Comparison of ENCODE assay signal across 25 cellular contexts in the genomic region with DNA sequence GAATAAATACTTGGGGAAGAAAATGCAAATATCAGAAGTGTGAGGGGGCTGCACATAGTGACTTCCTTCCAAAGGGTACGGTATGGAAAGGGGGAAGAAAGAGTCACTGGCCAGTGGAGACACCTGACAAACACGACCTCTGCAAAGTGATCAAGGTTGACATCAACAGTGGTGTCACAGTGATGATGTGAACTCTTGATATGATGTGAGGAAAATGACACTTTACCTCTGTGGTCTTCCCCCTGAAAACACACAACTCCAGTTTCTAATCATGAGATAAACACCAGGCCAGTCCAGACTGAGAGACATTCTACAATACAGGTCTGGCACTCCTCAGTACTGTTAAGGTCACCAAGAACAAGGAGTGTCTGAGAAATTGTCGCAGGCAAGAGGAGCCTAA.
DNase-seq lines count a peak whose midpoint lies in the region; ATAC-seq, FAIRE-seq and TF ChIP-seq lines count a peak whose summit lies in the region.
"Had no signal": no experiment of that assay in that cellular context is flagged by ENCODE, and none has a peak within 500 bp of the region (broad histone marks: within the 10 kb centered on the region; RNA-seq: fewer than 3 reads in every experiment).

No MANE protein-coding gene starts in this region.

- H3K27me3 Mint-ChIP-seq in activated CD8-positive, alpha-beta memory T cell treated with anti-CD3 and anti-CD28 coated beads, Interleukin-2, amount 10 ng/mL, durations not matched to agents 7 days and 5 days: no peaks in the 10 kb centered on the region

- H3K4me1 ChIP-seq in esophagus muscularis mucosa (no peaks in the 10 kb centered on the region), mesenchymal stem cell (ENCODE audit: control insufficient read depth, insufficient read depth, low read depth, low read length) (no peaks in the 10 kb centered on the region)

- H3K9ac ChIP-seq in mesenchymal stem cell (ENCODE audit: low read length): no peak overlapping the region
- H3K9ac ChIP-seq: SK-N-SH had no signal

- H2AK5ac ChIP-seq in mesenchymal stem cell (ENCODE audit: low read length, severe bottlenecking): no peak overlapping the region

- TF ChIP-seq CTCF in esophagus muscularis mucosa (IDR thresholded peaks at IDR 0.05): no peak

- CTCF ChIA-PET in activated CD8-positive, alpha-beta memory T cell treated with anti-CD3 and anti-CD28 coated beads, Interleukin-2, amount 10 ng/mL, durations not matched to agents 7 days and 5 days (lab: Charles Lee): no interaction called here

- no peak overlapping the region for H3K4me2 ChIP-seq in mesenchymal stem cell (ENCODE audit: low read length, poor library complexity, severe bottlenecking)
- H3K4me2 ChIP-seq: SK-N-SH had no signal

- no peak for DNase-seq in activated CD8-positive, alpha-beta memory T cell treated with anti-CD3 and anti-CD28 coated beads, Interleukin-2, amount 10 ng/mL, durations not matched to agents 7 days and 5 days
- no peak for DNase-seq in activated CD8-positive, alpha-beta memory T cell treated with anti-CD3 and anti-CD28 coated beads, Interleukin-2, amount 50 U/mL, for 4 hours
- DNase-seq in esophagus muscularis mucosa (ENCODE audit: extremely low spot score) (peak; percentile 31), urothelium cell line (ENCODE audit: low spot score) (no peak), mesenchymal stem cell (no peak), NCI-H1436 (lab: John Stamatoyannopoulos, UW) (no peak)
- DNase-seq: AML-193; C1 segment of cervical spinal cord; CD8-positive, alpha-beta T cell; H9; HFFc6; KBM-7; MM.1S; NCI-H1092 treated with DMSO at 0.1 percent for 48 hours; NCI-H146; NCI-H2029; NCI-H2227 treated with DMSO at 0.1 percent for 48 hours; NCI-H510A; NCI-H748 treated with DMSO at 0.1 percent for 48 hours; NK-92 treated with Interleukin-12 subunit alpha and Interleukin-12 subunit beta, amount 100 ng/mL, for 24 hours; SIG-M5; SK-N-SH had no signal

- H3K9me3 ChIP-seq in esophagus muscularis mucosa (no peaks in the 10 kb centered on the region), mesenchymal stem cell (ENCODE audit: control insufficient read depth, low read length) (peaks cover 5% of the 10 kb centered on the region)
- H3K9me3 ChIP-seq: SK-N-SH had no signal

- H3K27ac Mint-ChIP-seq in activated CD8-positive, alpha-beta memory T cell treated with anti-CD3 and anti-CD28 coated beads, Interleukin-2, amount 10 ng/mL, durations not matched to agents 7 days and 5 days: no peak overlapping the region
- H3K27ac Mint-ChIP-seq: CD8-positive, alpha-beta T cell; H9; HFFc6 had no signal

- peaks cover 18% of the 10 kb centered on the region for H3K4me1 Mint-ChIP-seq in activated CD8-positive, alpha-beta memory T cell treated with anti-CD3 and anti-CD28 coated beads, Interleukin-2, amount 10 ng/mL, durations not matched to agents 7 days and 5 days

- H3K27me3 ChIP-seq in esophagus muscularis mucosa (no peaks in the 10 kb centered on the region), mesenchymal stem cell (ENCODE audit: control insufficient read depth in 1 of 2, insufficient read depth in 1 of 2, low read length in 2 of 2) (no peaks in the 10 kb centered on the region)

- peak; percentile 23 for FAIRE-seq in urothelium cell line (lab: Jason Lieb, UNC)
- FAIRE-seq: G401.6 had no signal

- no peak for TF ChIP-seq POLR2A in esophagus muscularis mucosa (IDR thresholded peaks at IDR 0.05; ENCODE audit: low read depth)

- no peak overlapping the region for H2BK5ac ChIP-seq in mesenchymal stem cell (ENCODE audit: low read depth, low read length, poor library complexity, severe bottlenecking)

- H3K27ac ChIP-seq in esophagus muscularis mucosa (replicated peaks in 1 of 4) (no peak overlapping the region), mesenchymal stem cell (ENCODE audit: low read length, poor library complexity, severe bottlenecking) (no peak overlapping the region)

- no peak overlapping the region for H3K23ac ChIP-seq in mesenchymal stem cell (ENCODE audit: low read length in 2 of 2)

- H3K18ac ChIP-seq in mesenchymal stem cell (ENCODE audit: low read depth in 1 of 2, low read length in 2 of 2): no peak overlapping the region

- peaks cover 8% of the 10 kb centered on the region for H3K36me3 Mint-ChIP-seq in activated CD8-positive, alpha-beta memory T cell treated with anti-CD3 and anti-CD28 coated beads, Interleukin-2, amount 10 ng/mL, durations not matched to agents 7 days and 5 days

- H3K9me3 Mint-ChIP-seq in activated CD8-positive, alpha-beta memory T cell treated with anti-CD3 and anti-CD28 coated beads, Interleukin-2, amount 10 ng/mL, durations not matched to agents 7 days and 5 days (ENCODE audit: low read depth): peaks cover 2% of the 10 kb centered on the region

- H3K4ac ChIP-seq in mesenchymal stem cell (ENCODE audit: low read depth in 1 of 2, low read length in 2 of 2): no peak overlapping the region

- ATAC-seq in activated CD8-positive, alpha-beta memory T cell treated with anti-CD3 and anti-CD28 coated beads, Interleukin-2, amount 10 ng/mL, durations not matched to agents 7 days and 5 days: peak; percentile 42
- peak; percentile 47 for ATAC-seq in GM19351 (IDR thresholded peaks at IDR 0.05; ENCODE audit: unreplicated experiment)
- ATAC-seq: CD8-positive, alpha-beta T cell; Panc1 had no signal

- H2BK120ac ChIP-seq in mesenchymal stem cell (ENCODE audit: low read depth, low read length): no peak overlapping the region

- no peak overlapping the region for H3K14ac ChIP-seq in mesenchymal stem cell (ENCODE audit: low read length in 2 of 2)

- H2BK12ac ChIP-seq in mesenchymal stem cell (ENCODE audit: low read length in 2 of 2): no peak overlapping the region

- H2BK15ac ChIP-seq in mesenchymal stem cell (ENCODE audit: low read depth, poor library complexity, severe bottlenecking): no peak overlapping the region

- TF ChIP-seq EP300 in esophagus muscularis mucosa (IDR thresholded peaks at IDR 0.05): no peak

- 86% methylated on average over 3 of the region's 3 CpGs for WGBS in esophagus muscularis mucosa
- WGBS in mesenchymal stem cell: 51% methylated on average over 2 of the region's 3 CpGs

- H4K8ac ChIP-seq in mesenchymal stem cell (ENCODE audit: low read length): no peak overlapping the region

- H3K36me3 ChIP-seq in esophagus muscularis mucosa: no peaks in the 10 kb centered on the region
- no peaks in the 10 kb centered on the region for H3K36me3 ChIP-seq in mesenchymal stem cell (ENCODE audit: control insufficient read depth in 1 of 2, insufficient read depth in 2 of 2, low read depth in 1 of 2, low read length in 2 of 2)

- intact Hi-C loops in esophagus muscularis mucosa (cut with DNase I): no loop called here

- H3K4me3 Mint-ChIP-seq in activated CD8-positive, alpha-beta memory T cell treated with anti-CD3 and anti-CD28 coated beads, Interleukin-2, amount 10 ng/mL, durations not matched to agents 7 days and 5 days: no peak overlapping the region
- H3K4me3 Mint-ChIP-seq: CD8-positive, alpha-beta T cell; H9; HFFc6 had no signal

- H4K91ac ChIP-seq in mesenchymal stem cell (ENCODE audit: low read length): no peak overlapping the region

- H3K4me3 ChIP-seq in esophagus muscularis mucosa (no peak overlapping the region), mesenchymal stem cell (ENCODE audit: insufficient read depth in 1 of 2, low read depth in 1 of 2, low read length in 2 of 2) (no peak overlapping the region)

- no peaks in the 10 kb centered on the region for H3K79me1 ChIP-seq in mesenchymal stem cell (replicated peaks; ENCODE audit: low read length, poor library complexity, severe bottlenecking)

- H2AFZ ChIP-seq in mesenchymal stem cell (ENCODE audit: low read depth, low read length): no peak overlapping the region
